Comparison of ENCODE assay signal across 14 cellular contexts in genomic region chr14:102697125-102697900, GRCh38.
A peak's percentile ranks its signal among the peaks of the same experiment; 100 is the strongest.
DNase-seq lines count a peak whose midpoint lies in the region; ATAC-seq and TF ChIP-seq lines count a peak whose summit lies in the region.
"Had no signal": no experiment of that assay in that cellular context is flagged by ENCODE, and none has a peak within 500 bp of the region (broad histone marks: within the 10 kb centered on the region; RNA-seq: fewer than 3 reads in every experiment).

No MANE protein-coding gene starts in this region.

- peaks cover 20% of the 10 kb centered on the region; the same call in 1 of the 2 replicates for H4K20me1 ChIP-seq in DND-41 (ENCODE audit: insufficient read depth, low read length)

- no peak for DNase-seq in A673 (ENCODE audit: low spot score)
- no peak for DNase-seq in DND-41
- no peak for DNase-seq in RWPE2 (ENCODE audit: low spot score)
- DNase-seq in left colon, result no peak
- no peak for DNase-seq in EL
- DNase-seq in hypothalamus (lab: John Stamatoyannopoulos, UW), result no peak
- DNase-seq: activated CD8-positive, alpha-beta memory T cell treated with anti-CD3 and anti-CD28 coated beads, Interleukin-2, amount 10 ng/mL, durations not matched to agents 7 days and 5 days; BE2C; effector memory CD8-positive, alpha-beta T cell; MG63; NCI-H774; sigmoid colon had no signal

- ATAC-seq in DND-41 (ENCODE audit: insufficient read depth, low read depth) (no peak; the same call in 2 of the 3 replicates), RWPE2 (ENCODE audit: low read depth) (peak; percentile 19; the same call in 1 of the 3 replicates), left colon (peak; percentile 86), HG02840 (IDR thresholded peaks at IDR 0.05; ENCODE audit: low FRiP score, unreplicated experiment) (no peak), HG02884 (IDR thresholded peaks at IDR 0.05; ENCODE audit: unreplicated experiment) (no peak)
- ATAC-seq: activated CD8-positive, alpha-beta memory T cell treated with anti-CD3 and anti-CD28 coated beads, Interleukin-2, amount 10 ng/mL, durations not matched to agents 7 days and 5 days; effector memory CD8-positive, alpha-beta T cell had no signal

- H2AFZ ChIP-seq in DND-41 (ENCODE audit: low read depth, low read length), result no peak overlapping the region

- intact Hi-C loops in A673 (cut with micrococcal nuclease; ENCODE audit: unreplicated experiment), result no loop called here
- intact Hi-C loops in left colon (cut with DNase I, micrococcal nuclease), result loop anchor here in 1 of 2 donors (10.0 kb wide), 1 partner anchor 217 kb away; no protein-coding TSS in a partner anchor

- H3K4me3 ChIP-seq in A673 (ENCODE audit: low read depth, low read length, poor library complexity, severe bottlenecking) (no peak overlapping the region), DND-41 (ENCODE audit: low read depth in 1 of 2, low read length in 2 of 2) (no peak overlapping the region), RWPE2 (ENCODE audit: severe bottlenecking) (no peak overlapping the region)
- H3K4me3 ChIP-seq: MG63, sigmoid colon had no signal

- no TSS peak for BruUV-seq in A673 (replicated peaks; lab: Mats Ljungman, UMichigan)

- peak overlapping the region; percentile 64 for H3K27ac ChIP-seq in A673 (ENCODE audit: low read depth, low read length, poor library complexity, severe bottlenecking)
- H3K27ac ChIP-seq in DND-41 (ENCODE audit: low read length), result peak overlapping the region; percentile 51; the same call in 1 of the 2 replicates
- no peak overlapping the region for H3K27ac ChIP-seq in RWPE2 (ENCODE audit: poor library complexity, severe bottlenecking)
- H3K27ac ChIP-seq: sigmoid colon had no signal

- H3K4me2 ChIP-seq in DND-41 (ENCODE audit: insufficient read depth, low read length), result no peak overlapping the region

- POLR2A ChIA-PET in A673 (lab: Charles Lee; ENCODE audit: low non-redundant PET), result no interaction called here

- H3K36me3 ChIP-seq in A673 (ENCODE audit: insufficient read depth, low read length, poor library complexity, severe bottlenecking) (peaks cover 17% of the 10 kb centered on the region), DND-41 (ENCODE audit: insufficient read depth, low read length) (peaks cover 9% of the 10 kb centered on the region), RWPE2 (ENCODE audit: low read depth) (peaks cover 28% of the 10 kb centered on the region)
- H3K36me3 ChIP-seq: sigmoid colon had no signal

- H3K27me3 ChIP-seq in A673 (replicated peaks; ENCODE audit: insufficient read depth, low read depth, low read length, poor library complexity) (no peaks in the 10 kb centered on the region), DND-41 (ENCODE audit: insufficient read depth, low read length, poor library complexity) (no peaks in the 10 kb centered on the region), RWPE2 (ENCODE audit: insufficient read depth, poor library complexity, severe bottlenecking) (no peaks in the 10 kb centered on the region)
- H3K27me3 ChIP-seq: BE2C, MG63, sigmoid colon had no signal

- TF ChIP-seq CTCF in A673 (conservative IDR thresholded peaks at IDR 0.05; ENCODE audit: low read depth, low read length), result no peak
- TF ChIP-seq CTCF in DND-41 (IDR thresholded peaks at IDR 0.05; ENCODE audit: borderline replicate concordance, extremely low read depth, low read length, poor library complexity, severe bottlenecking), result no peak
- TF ChIP-seq CTCF in RWPE2 (IDR thresholded peaks at IDR 0.05; ENCODE audit: poor library complexity, severe bottlenecking), result no peak

- H3K4me1 ChIP-seq in A673 (ENCODE audit: insufficient read depth, low read length, poor library complexity, severe bottlenecking) (peaks cover 45% of the 10 kb centered on the region), DND-41 (ENCODE audit: insufficient read depth, low read length) (peaks cover 20% of the 10 kb centered on the region), RWPE2 (ENCODE audit: insufficient read depth, poor library complexity, severe bottlenecking) (peaks cover 3% of the 10 kb centered on the region)
- H3K4me1 ChIP-seq: BE2C had no signal

- no peak overlapping the region for H3K9ac ChIP-seq in DND-41 (ENCODE audit: low read depth, low read length)

- H3K79me2 ChIP-seq in DND-41 (ENCODE audit: insufficient read depth, low read length), result peaks cover 51% of the 10 kb centered on the region

- CTCF ChIA-PET in A673 (lab: Charles Lee), result no interaction called here

- H3K9me3 ChIP-seq in A673 (ENCODE audit: low read depth, low read length, poor library complexity, severe bottlenecking), result peaks cover 9% of the 10 kb centered on the region
- H3K9me3 ChIP-seq in DND-41 (ENCODE audit: insufficient read depth, low read length, severe bottlenecking), result no peaks in the 10 kb centered on the region
- no peaks in the 10 kb centered on the region for H3K9me3 ChIP-seq in RWPE2 (ENCODE audit: severe bottlenecking)
- H3K9me3 ChIP-seq: BE2C, MG63, sigmoid colon had no signal

Comparison
In these comparisons a context has a peak if more than half of its experiments do, and no peak if none do; other contexts are left out.
1. ATAC-seq: peak in RWPE2 (single experiment) and left colon (single experiment); none in DND-41 (single experiment), HG02840 (single experiment) and HG02884 (single experiment).